Comparison of ENCODE assay signal across 8 cellular contexts in genomic region chr1:156124557-156125483, GRCh38. TPM values are rescaled to one million over a fixed set of nuclear protein-coding genes. Genes with fewer than 3 reads are reported as not detected.
A peak's percentile ranks its signal among the peaks of the same experiment; 100 is the strongest.
DNase-seq lines count a peak whose midpoint lies in the region; ATAC-seq and TF ChIP-seq lines count a peak whose summit lies in the region.

No MANE protein-coding gene starts in this region.

- H3K9me3 Mint-ChIP-seq in T-cell: no peaks in the 10 kb centered on the region

- H3K9me3 ChIP-seq in esophagus muscularis mucosa (no peaks in the 10 kb centered on the region), sigmoid colon (no peaks in the 10 kb centered on the region)

- 44% methylated on average over 13 of the region's 17 CpGs for WGBS in esophagus muscularis mucosa
- 32 to 61% methylated on average over 17 of the region's 17 CpGs for WGBS in sigmoid colon, 2 donors

- peak overlapping the region; percentile 88 to 90 for H3K27ac Mint-ChIP-seq in T-cell

- H3K4me1 ChIP-seq in esophagus muscularis mucosa (peaks cover 95 to 100% (median 100%) of the 10 kb centered on the region in 4 donors), sigmoid colon (peaks cover 4 to 100% (median 100%) of the 10 kb centered on the region in 4 donors)

- H3K4me3 Mint-ChIP-seq in T-cell: peak overlapping the region in 2 of 3 donors; percentile 41 to 50

- TF ChIP-seq CTCF in esophagus muscularis mucosa (IDR thresholded peaks at IDR 0.05) (no peak), sigmoid colon (IDR thresholded peaks at IDR 0.05) (no peak)

- peaks cover 6% of the 10 kb centered on the region for H3K36me3 Mint-ChIP-seq in T-cell

- TF ChIP-seq POLR2A in esophagus muscularis mucosa (IDR thresholded peaks at IDR 0.05; ENCODE audit: low read depth): no peak
- peak; percentile 6 to 56 for TF ChIP-seq POLR2A in sigmoid colon (IDR thresholded peaks at IDR 0.05)

- peak; percentile 12 to 49 (median 22) for ATAC-seq in T-cell (replicated peaks in 1 of 4)

- H3K4me1 Mint-ChIP-seq in T-cell: peaks cover 71 to 85% (median 80%) of the 10 kb centered on the region in 3 donors

- H3K27me3 ChIP-seq in esophagus muscularis mucosa (no peaks in the 10 kb centered on the region), sigmoid colon (no peaks in the 10 kb centered on the region)

- TF ChIP-seq EP300 in esophagus muscularis mucosa (IDR thresholded peaks at IDR 0.05) (no peak), sigmoid colon (IDR thresholded peaks at IDR 0.05) (no peak)

- POLR2A ChIA-PET in T-cell (lab: Charles Lee): interaction anchor here in 1 of 2 donors (0.6 to 1.1 kb wide), 3 partner anchors 8 to 18 kb away, joined by 3 to 5 read pairs (median 3); no protein-coding TSS in a partner anchor

- peaks cover 0 to 13% (median 0%) of the 10 kb centered on the region in 4 donors for H3K36me3 ChIP-seq in esophagus muscularis mucosa
- no peaks in the 10 kb centered on the region for H3K36me3 ChIP-seq in sigmoid colon

- intact Hi-C loops in esophagus muscularis mucosa (cut with DNase I) (no loop called here), sigmoid colon (cut with DNase I) (loop anchor here (5.0 kb wide), 1 partner anchor 332 kb away; no protein-coding TSS in a partner anchor)

- peaks cover 0 to 4% of the 10 kb centered on the region in 2 donors for H3K27me3 Mint-ChIP-seq in T-cell

- CTCF ChIA-PET in T-cell (lab: Charles Lee): no interaction called here

- H3K4me3 ChIP-seq in esophagus muscularis mucosa: peak overlapping the region; percentile 46 to 69 (median 58)
- peak overlapping the region in 2 of 4 donors; percentile 19 to 31 for H3K4me3 ChIP-seq in sigmoid colon

- H3K27ac ChIP-seq in esophagus muscularis mucosa (replicated peaks in 1 of 4) (peak overlapping the region; percentile 92 to 100 (median 96)), sigmoid colon (peak overlapping the region; percentile 95 to 100 (median 98))

- peak; percentile 76 for DNase-seq in SIG-M5 treated with dmso at 0.1 percent for 504 hours (lab: John Stamatoyannopoulos, UW; ENCODE audit: unreplicated experiment)
- DNase-seq in SIG-M5 (lab: John Stamatoyannopoulos, UW): no peak
- peak in 19 of 34 experiments; percentile 24 to 62 (median 40) for DNase-seq in T-cell
- DNase-seq in esophagus muscularis mucosa (ENCODE audit: extremely low spot score): no peak
- no peak for DNase-seq in sigmoid colon
- DNase-seq in NCI-H526 (lab: John Stamatoyannopoulos, UW): no peak
- no peak for DNase-seq in middle frontal gyrus (ENCODE audit: extremely low spot score, low spot score)
- DNase-seq in NCI-H446 treated with DMSO at 0.1 percent for 48 hours (lab: John Stamatoyannopoulos, UW): no peak

RNA-seq across cellular contexts. Expression of gene LMNA, which starts 10.3 kb away (rescaled TPM):
- total RNA-seq in T-cell (100 to 1,000 TPM in 2 of 5 donors, 10 to 100 TPM in 3; 40.3 to 970 (median 57.3) TPM), esophagus muscularis mucosa (100 to 1,000 TPM; 311 to 589 (median 380) TPM), sigmoid colon (100 to 1,000 TPM; 129 to 241 (median 196) TPM)
- 100 to 1,000 TPM; 108 to 229 (median 142) TPM for polyA plus RNA-seq in sigmoid colon

RNA-seq across cellular contexts. Expression of gene SEMA4A, which starts 28.6 kb away (rescaled TPM):
- 10 to 100 TPM in 1 of 5 donors, 1 to 10 TPM in 4; 1.5 to 12.0 (median 2.2) TPM for total RNA-seq in T-cell
- 1 to 10 TPM; 1.7 to 4.1 (median 2.6) TPM for total RNA-seq in esophagus muscularis mucosa
- total RNA-seq in sigmoid colon: 1 to 10 TPM; 1.6 to 2.9 (median 1.8) TPM
- polyA plus RNA-seq in sigmoid colon: 1 to 10 TPM; 1.4 to 6.3 (median 1.8) TPM

RNA-seq across cellular contexts. Expression of gene MEX3A, which starts 42.6 kb away (rescaled TPM):
- total RNA-seq in T-cell (under 1 TPM; 0.03 to 0.58 (median 0.20) TPM), esophagus muscularis mucosa (1 to 10 TPM in 1 of 4 donors, under 1 TPM in 3; under 0.01 to 1.6 (median 0.66) TPM), sigmoid colon (under 1 TPM; 0.27 to 0.36 (median 0.30) TPM)
- polyA plus RNA-seq in sigmoid colon: 1 to 10 TPM in 1 of 3 donors, under 1 TPM in 2; 0.23 to 1.5 (median 0.60) TPM

Comparison
In these comparisons a context has a peak if more than half of its experiments do, and no peak if none do; other contexts are left out.
1. DNase-seq: peak in SIG-M5 treated with dmso at 0.1 percent for 504 hours (single experiment) and T-cell (19 of 34); none in SIG-M5 (single experiment), esophagus muscularis mucosa (single experiment), sigmoid colon (single experiment), NCI-H526 (0 of 2), middle frontal gyrus (single experiment) and NCI-H446 treated with DMSO at 0.1 percent for 48 hours (single experiment).